8 cellular contexts compared by ENCODE assay signal in genomic region chr13:97030705-97031452, GRCh38. TPM values are rescaled to one million over a fixed set of nuclear protein-coding genes. Genes with fewer than 3 reads are reported as not detected.
A peak's percentile ranks its signal among the peaks of the same experiment; 100 is the strongest.
DNase-seq lines count a peak whose midpoint lies in the region; ATAC-seq, FAIRE-seq and TF ChIP-seq lines count a peak whose summit lies in the region.

No MANE protein-coding gene starts in this region.

- CTCF ChIA-PET in naive thymus-derived CD4-positive, alpha-beta T cell (lab: Charles Lee): no interaction called here

- H3K27ac ChIP-seq in naive thymus-derived CD4-positive, alpha-beta T cell (ENCODE audit: low read depth, low read length): no peak overlapping the region
- H3K27ac ChIP-seq in tibial artery: no peak overlapping the region

- intact Hi-C loops in naive thymus-derived CD4-positive, alpha-beta T cell (cut with micrococcal nuclease): loop anchor here in 1 of 2 donors (5.0 kb wide), 1 partner anchor 326 kb away; no protein-coding TSS in a partner anchor
- intact Hi-C loops in tibial artery (cut with DNase I; ENCODE audit: low total_unique reads): no loop called here

- POLR2A ChIA-PET in naive thymus-derived CD4-positive, alpha-beta T cell (lab: Charles Lee): no interaction called here

- peaks cover 0 to 10% (median 8%) of the 10 kb centered on the region in 11 donors for H3K9me3 Mint-ChIP-seq in naive thymus-derived CD4-positive, alpha-beta T cell

- FAIRE-seq in GM19239 (lab: Jason Lieb, UNC): peak; percentile 61

- no peaks in the 10 kb centered on the region for H3K27me3 ChIP-seq in naive thymus-derived CD4-positive, alpha-beta T cell (ENCODE audit: control insufficient read depth in 2 of 2, insufficient read depth in 2 of 2, low read length in 2 of 2)
- H3K27me3 ChIP-seq in tibial artery: no peaks in the 10 kb centered on the region

- H3K4me1 ChIP-seq in naive thymus-derived CD4-positive, alpha-beta T cell (ENCODE audit: control insufficient read depth in 2 of 2, insufficient read depth in 2 of 2, low read length in 2 of 2): no peaks in the 10 kb centered on the region
- H3K4me1 ChIP-seq in tibial artery: peaks cover 0 to 8% (median 0%) of the 10 kb centered on the region in 4 donors

- peaks cover 7 to 37% (median 29%) of the 10 kb centered on the region in 5 donors for H3K27me3 Mint-ChIP-seq in naive thymus-derived CD4-positive, alpha-beta T cell

- DNase-seq in GM19239 (ENCODE audit: insufficient read length, low spot score): no peak
- peak; percentile 65 for DNase-seq in NB4 (ENCODE audit: low read depth)
- DNase-seq in astrocyte of the hippocampus (ENCODE audit: low read depth, low spot score): peak; percentile 59
- DNase-seq in myocyte (ENCODE audit: low read depth): peak; percentile 19
- no peak for DNase-seq in anterior cingulate cortex (lab: John Stamatoyannopoulos, UW)
- DNase-seq in naive thymus-derived CD4-positive, alpha-beta T cell: no peak
- no peak for DNase-seq in tibial artery

- H3K9me3 ChIP-seq in naive thymus-derived CD4-positive, alpha-beta T cell (ENCODE audit: control insufficient read depth in 2 of 3, low read length in 3 of 3): no peaks in the 10 kb centered on the region
- peaks cover 0 to 4% (median 0%) of the 10 kb centered on the region in 3 donors for H3K9me3 ChIP-seq in tibial artery

- TF ChIP-seq CTCF in NB4 (IDR thresholded peaks at IDR 0.05; ENCODE audit: low read depth, low read length) (no peak), tibial artery (IDR thresholded peaks at IDR 0.05) (peak in 1 of 2 experiments; percentile 6)

- ATAC-seq in naive thymus-derived CD4-positive, alpha-beta T cell: no peak
- ATAC-seq in HG03045 (IDR thresholded peaks at IDR 0.05; ENCODE audit: unreplicated experiment): no peak

- H3K4me1 Mint-ChIP-seq in naive thymus-derived CD4-positive, alpha-beta T cell: peaks cover 0 to 2% (median 0%) of the 10 kb centered on the region in 7 donors

- H3K36me3 ChIP-seq in naive thymus-derived CD4-positive, alpha-beta T cell (ENCODE audit: control insufficient read depth in 2 of 3, insufficient read depth in 3 of 3, low read length in 3 of 3): no peaks in the 10 kb centered on the region
- H3K36me3 ChIP-seq in tibial artery: no peaks in the 10 kb centered on the region

- no peak overlapping the region for H3K4me3 ChIP-seq in NB4 (ENCODE audit: low read depth, low read length)
- no peak overlapping the region for H3K4me3 ChIP-seq in naive thymus-derived CD4-positive, alpha-beta T cell (ENCODE audit: low read length)
- H3K4me3 ChIP-seq in tibial artery: no peak overlapping the region

- H3K4me3 Mint-ChIP-seq in naive thymus-derived CD4-positive, alpha-beta T cell: no peak overlapping the region

- H3K36me3 Mint-ChIP-seq in naive thymus-derived CD4-positive, alpha-beta T cell: peaks cover 0 to 9% (median 0%) of the 10 kb centered on the region in 5 donors

- TF ChIP-seq POLR2A in NB4 (IDR thresholded peaks at IDR 0.05; ENCODE audit: extremely low read depth, insufficient read length): no peak

- H3K27ac Mint-ChIP-seq in naive thymus-derived CD4-positive, alpha-beta T cell: no peak overlapping the region

RNA-seq across cellular contexts. Expression of gene OXGR1, which starts 36.6 kb away (rescaled TPM):
- not detected in 2 replicates for total RNA-seq in myocyte
- not detected for polyA plus RNA-seq in myocyte (2012)
- total RNA-seq in naive thymus-derived CD4-positive, alpha-beta T cell: not detected
- not detected for polyA plus RNA-seq in naive thymus-derived CD4-positive, alpha-beta T cell

Comparison
In these comparisons a context has a peak if more than half of its experiments do, and no peak if none do; other contexts are left out.
1. DNase-seq: peak in NB4 (single experiment), astrocyte of the hippocampus (single experiment) and myocyte (single experiment); none in GM19239 (single experiment), anterior cingulate cortex (0 of 58), naive thymus-derived CD4-positive, alpha-beta T cell (0 of 9) and tibial artery (0 of 2).